In the genomic region with DNA sequence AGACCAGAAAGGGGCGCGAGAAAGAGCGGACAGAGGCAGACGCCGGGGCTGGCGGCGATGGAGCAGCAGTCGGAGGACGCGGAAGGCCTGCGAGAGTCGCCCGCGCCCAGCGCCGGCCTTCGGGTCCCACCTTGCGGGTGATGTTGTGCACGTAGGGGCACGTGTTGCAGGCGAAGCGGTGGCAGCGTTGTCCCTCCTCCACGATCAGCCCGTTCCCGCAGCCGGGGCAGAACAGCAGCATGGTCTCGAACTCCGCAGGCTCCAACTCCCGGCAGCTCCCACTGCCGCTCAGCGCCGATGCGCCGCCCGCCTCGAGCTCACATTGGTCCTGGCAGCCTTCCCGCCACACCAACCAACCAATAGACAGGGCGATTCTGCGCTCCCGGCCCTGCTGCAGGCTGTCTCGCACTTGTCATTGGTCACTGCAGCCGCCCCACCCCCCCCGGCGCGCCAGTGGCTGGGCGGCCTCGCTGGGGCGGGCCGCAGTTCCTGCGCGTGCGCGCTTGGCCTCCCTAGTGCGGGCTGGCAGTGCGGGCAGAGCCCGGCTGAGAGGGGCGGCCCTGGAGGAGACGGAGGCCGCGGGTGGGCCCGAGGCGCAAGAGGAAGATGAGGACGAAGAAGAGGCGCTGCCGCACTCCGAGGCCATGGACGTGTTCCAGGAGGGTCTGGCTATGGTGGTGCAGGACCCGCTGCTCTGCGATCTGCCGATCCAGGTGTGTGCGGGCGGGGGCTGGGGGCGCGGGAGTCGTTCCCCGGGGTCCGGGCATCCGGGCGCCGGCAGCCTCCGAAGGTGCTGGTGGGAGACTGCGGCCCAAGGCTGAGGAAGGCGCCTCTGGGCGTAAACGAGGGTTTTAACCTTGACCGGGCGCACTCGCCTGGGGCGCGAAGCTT, we compare ENCODE assay signal across 1 cellular context.
A peak's percentile ranks its signal among the peaks of the same experiment; 100 is the strongest.
TF ChIP-seq lines count a peak whose summit lies in the region.

Gene POLR3K, minus strand, starts transcription at position 263 of the 891 bp plus-strand sequence. Its CDS starts 22 bp downstream, at position 241.
Gene SNRNP25, plus strand, starts transcription at position 483 of the 891 bp plus-strand sequence. Its CDS starts 189 bp downstream, at position 672.

TF ChIP-seq in K562, 482 proteins besides CTCF, POLR2A, EP300 and RAD21 (continued from another document and continues in another):
- TF ChIP-seq, protein P1, sequence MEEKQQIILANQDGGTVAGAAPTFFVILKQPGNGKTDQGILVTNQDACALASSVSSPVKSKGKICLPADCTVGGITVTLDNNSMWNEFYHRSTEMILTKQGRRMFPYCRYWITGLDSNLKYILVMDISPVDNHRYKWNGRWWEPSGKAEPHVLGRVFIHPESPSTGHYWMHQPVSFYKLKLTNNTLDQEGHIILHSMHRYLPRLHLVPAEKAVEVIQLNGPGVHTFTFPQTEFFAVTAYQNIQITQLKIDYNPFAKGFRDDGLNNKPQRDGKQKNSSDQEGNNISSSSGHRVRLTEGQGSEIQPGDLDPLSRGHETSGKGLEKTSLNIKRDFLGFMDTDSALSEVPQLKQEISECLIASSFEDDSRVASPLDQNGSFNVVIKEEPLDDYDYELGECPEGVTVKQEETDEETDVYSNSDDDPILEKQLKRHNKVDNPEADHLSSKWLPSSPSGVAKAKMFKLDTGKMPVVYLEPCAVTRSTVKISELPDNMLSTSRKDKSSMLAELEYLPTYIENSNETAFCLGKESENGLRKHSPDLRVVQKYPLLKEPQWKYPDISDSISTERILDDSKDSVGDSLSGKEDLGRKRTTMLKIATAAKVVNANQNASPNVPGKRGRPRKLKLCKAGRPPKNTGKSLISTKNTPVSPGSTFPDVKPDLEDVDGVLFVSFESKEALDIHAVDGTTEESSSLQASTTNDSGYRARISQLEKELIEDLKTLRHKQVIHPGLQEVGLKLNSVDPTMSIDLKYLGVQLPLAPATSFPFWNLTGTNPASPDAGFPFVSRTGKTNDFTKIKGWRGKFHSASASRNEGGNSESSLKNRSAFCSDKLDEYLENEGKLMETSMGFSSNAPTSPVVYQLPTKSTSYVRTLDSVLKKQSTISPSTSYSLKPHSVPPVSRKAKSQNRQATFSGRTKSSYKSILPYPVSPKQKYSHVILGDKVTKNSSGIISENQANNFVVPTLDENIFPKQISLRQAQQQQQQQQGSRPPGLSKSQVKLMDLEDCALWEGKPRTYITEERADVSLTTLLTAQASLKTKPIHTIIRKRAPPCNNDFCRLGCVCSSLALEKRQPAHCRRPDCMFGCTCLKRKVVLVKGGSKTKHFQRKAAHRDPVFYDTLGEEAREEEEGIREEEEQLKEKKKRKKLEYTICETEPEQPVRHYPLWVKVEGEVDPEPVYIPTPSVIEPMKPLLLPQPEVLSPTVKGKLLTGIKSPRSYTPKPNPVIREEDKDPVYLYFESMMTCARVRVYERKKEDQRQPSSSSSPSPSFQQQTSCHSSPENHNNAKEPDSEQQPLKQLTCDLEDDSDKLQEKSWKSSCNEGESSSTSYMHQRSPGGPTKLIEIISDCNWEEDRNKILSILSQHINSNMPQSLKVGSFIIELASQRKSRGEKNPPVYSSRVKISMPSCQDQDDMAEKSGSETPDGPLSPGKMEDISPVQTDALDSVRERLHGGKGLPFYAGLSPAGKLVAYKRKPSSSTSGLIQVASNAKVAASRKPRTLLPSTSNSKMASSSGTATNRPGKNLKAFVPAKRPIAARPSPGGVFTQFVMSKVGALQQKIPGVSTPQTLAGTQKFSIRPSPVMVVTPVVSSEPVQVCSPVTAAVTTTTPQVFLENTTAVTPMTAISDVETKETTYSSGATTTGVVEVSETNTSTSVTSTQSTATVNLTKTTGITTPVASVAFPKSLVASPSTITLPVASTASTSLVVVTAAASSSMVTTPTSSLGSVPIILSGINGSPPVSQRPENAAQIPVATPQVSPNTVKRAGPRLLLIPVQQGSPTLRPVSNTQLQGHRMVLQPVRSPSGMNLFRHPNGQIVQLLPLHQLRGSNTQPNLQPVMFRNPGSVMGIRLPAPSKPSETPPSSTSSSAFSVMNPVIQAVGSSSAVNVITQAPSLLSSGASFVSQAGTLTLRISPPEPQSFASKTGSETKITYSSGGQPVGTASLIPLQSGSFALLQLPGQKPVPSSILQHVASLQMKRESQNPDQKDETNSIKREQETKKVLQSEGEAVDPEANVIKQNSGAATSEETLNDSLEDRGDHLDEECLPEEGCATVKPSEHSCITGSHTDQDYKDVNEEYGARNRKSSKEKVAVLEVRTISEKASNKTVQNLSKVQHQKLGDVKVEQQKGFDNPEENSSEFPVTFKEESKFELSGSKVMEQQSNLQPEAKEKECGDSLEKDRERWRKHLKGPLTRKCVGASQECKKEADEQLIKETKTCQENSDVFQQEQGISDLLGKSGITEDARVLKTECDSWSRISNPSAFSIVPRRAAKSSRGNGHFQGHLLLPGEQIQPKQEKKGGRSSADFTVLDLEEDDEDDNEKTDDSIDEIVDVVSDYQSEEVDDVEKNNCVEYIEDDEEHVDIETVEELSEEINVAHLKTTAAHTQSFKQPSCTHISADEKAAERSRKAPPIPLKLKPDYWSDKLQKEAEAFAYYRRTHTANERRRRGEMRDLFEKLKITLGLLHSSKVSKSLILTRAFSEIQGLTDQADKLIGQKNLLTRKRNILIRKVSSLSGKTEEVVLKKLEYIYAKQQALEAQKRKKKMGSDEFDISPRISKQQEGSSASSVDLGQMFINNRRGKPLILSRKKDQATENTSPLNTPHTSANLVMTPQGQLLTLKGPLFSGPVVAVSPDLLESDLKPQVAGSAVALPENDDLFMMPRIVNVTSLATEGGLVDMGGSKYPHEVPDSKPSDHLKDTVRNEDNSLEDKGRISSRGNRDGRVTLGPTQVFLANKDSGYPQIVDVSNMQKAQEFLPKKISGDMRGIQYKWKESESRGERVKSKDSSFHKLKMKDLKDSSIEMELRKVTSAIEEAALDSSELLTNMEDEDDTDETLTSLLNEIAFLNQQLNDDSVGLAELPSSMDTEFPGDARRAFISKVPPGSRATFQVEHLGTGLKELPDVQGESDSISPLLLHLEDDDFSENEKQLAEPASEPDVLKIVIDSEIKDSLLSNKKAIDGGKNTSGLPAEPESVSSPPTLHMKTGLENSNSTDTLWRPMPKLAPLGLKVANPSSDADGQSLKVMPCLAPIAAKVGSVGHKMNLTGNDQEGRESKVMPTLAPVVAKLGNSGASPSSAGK (IDR thresholded peaks at IDR 0.05) = peak; percentile 94
- peak; percentile 55 for TF ChIP-seq BHLHE40 (IDR thresholded peaks at IDR 0.05; ENCODE audit: low read length)
- TF ChIP-seq HNRNPL (IDR thresholded peaks at IDR 0.05; ENCODE audit: low read depth, low read length) = peak; percentile 60; the same call in 1 of the 2 replicates
- no peak for TF ChIP-seq RBM14 (IDR thresholded peaks at IDR 0.05; ENCODE audit: borderline replicate concordance, insufficient read depth, low read depth, low read length)
- TF ChIP-seq MLX (CRISPR knock-in tag; conservative IDR thresholded peaks at IDR 0.05) = no peak; a peak in 1 of 4 replicates
- no peak for TF ChIP-seq ZNF134 (CRISPR knock-in tag; conservative IDR thresholded peaks at IDR 0.05)
- TF ChIP-seq SIX5 (IDR thresholded peaks at IDR 0.05; ENCODE audit: borderline replicate concordance in 1 of 2, insufficient read depth in 1 of 2, low read depth in 1 of 2, low read length in 2 of 2) = no peak
- TF ChIP-seq SRSF3 (IDR thresholded peaks at IDR 0.05; ENCODE audit: insufficient read depth, low read length) = no peak
- TF ChIP-seq, protein P2, sequence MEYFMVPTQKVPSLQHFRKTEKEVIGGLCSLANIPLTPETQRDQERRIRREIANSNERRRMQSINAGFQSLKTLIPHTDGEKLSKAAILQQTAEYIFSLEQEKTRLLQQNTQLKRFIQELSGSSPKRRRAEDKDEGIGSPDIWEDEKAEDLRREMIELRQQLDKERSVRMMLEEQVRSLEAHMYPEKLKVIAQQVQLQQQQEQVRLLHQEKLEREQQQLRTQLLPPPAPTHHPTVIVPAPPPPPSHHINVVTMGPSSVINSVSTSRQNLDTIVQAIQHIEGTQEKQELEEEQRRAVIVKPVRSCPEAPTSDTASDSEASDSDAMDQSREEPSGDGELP (CRISPR knock-in tag; IDR thresholded peaks at IDR 0.05; ENCODE audit: borderline replicate concordance) = peak; percentile 72
- peak; percentile 45; the same call in 1 of the 2 replicates for TF ChIP-seq POLR2AphosphoS5 (IDR thresholded peaks at IDR 0.05; ENCODE audit: control insufficient read depth, insufficient read depth, low read depth, low read length)
- peak; percentile 20 for TF ChIP-seq ZNF146 (CRISPR knock-in tag; IDR thresholded peaks at IDR 0.05; ENCODE audit: unreplicated experiment)
- no peak for TF ChIP-seq CEBPG (CRISPR knock-in tag; IDR thresholded peaks at IDR 0.05)
- no peak for TF ChIP-seq CEBPG (tag; conservative IDR thresholded peaks at IDR 0.05 in 1 of 2, IDR thresholded peaks at IDR 0.05 in 1 of 2)
- peak; percentile 80; the same call in 1 of the 2 replicates for TF ChIP-seq CEBPZ (IDR thresholded peaks at IDR 0.05; ENCODE audit: borderline replicate concordance, low read depth, low read length)
- no peak for TF ChIP-seq ZBTB1 (CRISPR knock-in tag; IDR thresholded peaks at IDR 0.05; ENCODE audit: borderline replicate concordance, low read depth)
- TF ChIP-seq, protein P3, sequence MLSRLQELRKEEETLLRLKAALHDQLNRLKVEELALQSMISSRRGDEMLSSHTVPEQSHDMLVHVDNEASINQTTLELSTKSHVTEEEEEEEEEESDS (CRISPR knock-in tag; IDR thresholded peaks at IDR 0.05) = no peak
- TF ChIP-seq ASH1L (IDR thresholded peaks at IDR 0.05; ENCODE audit: borderline replicate concordance, low read depth, partially characterized antibody) = peak; percentile 89
- TF ChIP-seq, protein P4, sequence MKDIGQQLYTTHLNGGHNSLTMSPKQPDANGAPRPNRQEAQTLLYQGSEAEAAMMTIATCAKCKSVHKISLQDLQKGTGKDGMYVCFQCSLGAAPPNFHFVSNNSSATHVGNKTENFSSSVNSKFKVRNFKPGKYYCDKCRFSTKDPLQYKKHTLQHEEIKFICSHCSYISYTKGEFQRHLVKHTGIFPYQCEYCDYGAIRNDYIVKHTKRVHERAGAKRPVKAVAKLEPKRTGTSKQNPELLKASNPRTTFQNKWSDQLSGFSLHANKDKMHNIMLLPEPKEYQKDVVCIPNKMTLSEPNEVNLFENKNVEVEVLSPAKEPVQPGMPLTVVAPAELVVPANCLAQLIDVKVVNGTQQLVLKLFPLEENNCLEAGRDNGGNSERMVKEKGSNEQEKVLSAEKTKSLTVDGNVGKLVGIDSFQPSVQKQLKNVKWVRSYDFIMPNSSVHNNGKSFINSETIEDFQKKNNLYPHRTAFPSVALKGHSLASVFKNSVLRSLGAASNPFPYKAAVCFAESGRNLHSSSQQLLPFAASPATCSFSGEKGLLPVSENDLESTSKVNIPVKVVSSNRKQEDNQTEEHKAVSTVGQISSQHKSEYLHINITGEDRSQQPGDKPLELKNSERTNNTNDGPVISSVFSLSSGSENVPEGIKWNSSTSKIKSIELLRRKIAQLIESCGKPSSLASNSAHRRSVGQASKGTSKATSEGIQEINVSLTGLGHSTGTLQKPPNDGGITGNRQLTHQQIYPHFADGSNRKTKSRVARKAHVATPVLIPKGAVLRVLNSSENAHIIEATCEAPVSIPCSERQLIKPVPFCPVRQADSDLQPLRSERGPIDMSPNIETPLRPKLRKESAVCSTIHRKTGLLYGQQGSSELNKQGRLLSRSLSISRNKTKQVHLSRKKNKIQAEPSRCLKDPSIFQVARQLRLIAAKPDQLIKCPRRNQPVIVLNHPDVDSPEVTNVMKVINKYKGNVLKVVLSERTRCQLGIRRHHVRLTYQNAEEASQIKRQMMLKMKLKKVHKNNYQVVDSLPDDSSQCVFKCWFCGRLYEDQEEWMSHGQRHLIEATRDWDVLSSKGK (CRISPR knock-in tag; IDR thresholded peaks at IDR 0.05) = no peak
- no peak for TF ChIP-seq CHD4 (IDR thresholded peaks at IDR 0.05; ENCODE audit: insufficient read depth, insufficient replicate concordance, low read depth, low read length, poor library complexity, severe bottlenecking)
- TF ChIP-seq ARID3A (IDR thresholded peaks at IDR 0.05; ENCODE audit: borderline replicate concordance, low read depth, low read length) = no peak
- no peak for TF ChIP-seq HIVEP1 (CRISPR knock-in tag; IDR thresholded peaks at IDR 0.05)
